In genomic region chr17:80817321-80817845, GRCh38 we compare ENCODE assay signal across 1 cellular context.
TF ChIP-seq lines count a peak whose summit lies in the region.

No MANE protein-coding gene starts in this region.

TF ChIP-seq in IMR-90, 13 proteins besides CTCF, POLR2A, EP300 and RAD21 (continued from another document):
- no peak for TF ChIP-seq USF2 (IDR thresholded peaks at IDR 0.05; ENCODE audit: low read depth, low read length)
- TF ChIP-seq BHLHE40 (IDR thresholded peaks at IDR 0.05; ENCODE audit: low read depth, low read length) = no peak
- no peak for TF ChIP-seq CEBPB (IDR thresholded peaks at IDR 0.05; ENCODE audit: low read depth, low read length)
- no peak for TF ChIP-seq RCOR1 (IDR thresholded peaks at IDR 0.05; ENCODE audit: insufficient replicate concordance, low read length)
- TF ChIP-seq MXI1 (IDR thresholded peaks at IDR 0.05; ENCODE audit: borderline replicate concordance, low read depth, low read length) = no peak
- no peak for TF ChIP-seq FOS (IDR thresholded peaks at IDR 0.05; ENCODE audit: low read depth, low read length)
- TF ChIP-seq MAZ (IDR thresholded peaks at IDR 0.05; ENCODE audit: borderline replicate concordance, low read depth, low read length) = no peak
- no peak for TF ChIP-seq NFE2L2 (IDR thresholded peaks at IDR 0.05; ENCODE audit: low read depth, low read length)
- TF ChIP-seq RFX5 (IDR thresholded peaks at IDR 0.05; ENCODE audit: low read depth, low read length) = no peak
